In the genomic region with DNA sequence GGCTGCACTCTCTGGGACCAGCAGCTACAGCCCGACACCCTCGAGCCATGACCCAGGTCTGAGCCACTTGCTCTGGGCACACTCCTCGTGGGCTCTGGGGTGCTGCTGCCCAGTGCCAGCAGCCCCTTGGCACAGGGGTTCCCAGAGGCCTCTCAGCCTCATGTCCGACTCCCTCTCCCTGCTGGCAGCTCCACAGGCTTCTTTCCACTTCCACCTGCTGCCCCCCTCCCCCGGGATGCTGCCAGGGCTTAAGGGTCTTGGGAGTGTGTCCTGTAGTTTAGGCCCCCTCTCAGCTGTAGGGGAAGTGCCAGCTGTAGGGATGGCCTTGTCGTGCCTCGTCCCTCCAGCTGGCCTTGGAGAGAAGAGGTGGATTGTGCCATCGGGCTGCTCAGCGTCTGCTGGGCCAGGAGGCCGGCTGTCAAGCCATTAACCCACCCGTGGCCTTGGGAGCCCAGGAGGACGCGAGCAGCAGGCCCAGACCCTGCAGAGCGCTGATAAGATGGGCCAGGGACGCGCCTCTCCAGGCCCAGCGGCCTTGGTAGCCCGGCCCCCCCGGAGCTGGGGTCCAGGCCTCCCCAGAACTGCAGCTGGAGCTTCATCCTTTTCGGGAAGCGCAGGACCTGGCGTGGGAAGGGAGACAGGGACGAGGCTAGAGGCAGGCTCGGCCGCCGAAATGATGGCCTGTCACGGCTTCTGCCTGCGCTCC, we compare ENCODE assay signal across 1 cellular context.
TF ChIP-seq lines count a peak whose summit lies in the region.

No MANE protein-coding gene starts in this region.

TF ChIP-seq in HCT116, 20 proteins besides CTCF, POLR2A, EP300 and RAD21 (continued from another document):
- TF ChIP-seq, protein P1, sequence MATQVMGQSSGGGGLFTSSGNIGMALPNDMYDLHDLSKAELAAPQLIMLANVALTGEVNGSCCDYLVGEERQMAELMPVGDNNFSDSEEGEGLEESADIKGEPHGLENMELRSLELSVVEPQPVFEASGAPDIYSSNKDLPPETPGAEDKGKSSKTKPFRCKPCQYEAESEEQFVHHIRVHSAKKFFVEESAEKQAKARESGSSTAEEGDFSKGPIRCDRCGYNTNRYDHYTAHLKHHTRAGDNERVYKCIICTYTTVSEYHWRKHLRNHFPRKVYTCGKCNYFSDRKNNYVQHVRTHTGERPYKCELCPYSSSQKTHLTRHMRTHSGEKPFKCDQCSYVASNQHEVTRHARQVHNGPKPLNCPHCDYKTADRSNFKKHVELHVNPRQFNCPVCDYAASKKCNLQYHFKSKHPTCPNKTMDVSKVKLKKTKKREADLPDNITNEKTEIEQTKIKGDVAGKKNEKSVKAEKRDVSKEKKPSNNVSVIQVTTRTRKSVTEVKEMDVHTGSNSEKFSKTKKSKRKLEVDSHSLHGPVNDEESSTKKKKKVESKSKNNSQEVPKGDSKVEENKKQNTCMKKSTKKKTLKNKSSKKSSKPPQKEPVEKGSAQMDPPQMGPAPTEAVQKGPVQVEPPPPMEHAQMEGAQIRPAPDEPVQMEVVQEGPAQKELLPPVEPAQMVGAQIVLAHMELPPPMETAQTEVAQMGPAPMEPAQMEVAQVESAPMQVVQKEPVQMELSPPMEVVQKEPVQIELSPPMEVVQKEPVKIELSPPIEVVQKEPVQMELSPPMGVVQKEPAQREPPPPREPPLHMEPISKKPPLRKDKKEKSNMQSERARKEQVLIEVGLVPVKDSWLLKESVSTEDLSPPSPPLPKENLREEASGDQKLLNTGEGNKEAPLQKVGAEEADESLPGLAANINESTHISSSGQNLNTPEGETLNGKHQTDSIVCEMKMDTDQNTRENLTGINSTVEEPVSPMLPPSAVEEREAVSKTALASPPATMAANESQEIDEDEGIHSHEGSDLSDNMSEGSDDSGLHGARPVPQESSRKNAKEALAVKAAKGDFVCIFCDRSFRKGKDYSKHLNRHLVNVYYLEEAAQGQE (IDR thresholded peaks at IDR 0.05; ENCODE audit: low read depth) = no peak
- TF ChIP-seq, protein P2, sequence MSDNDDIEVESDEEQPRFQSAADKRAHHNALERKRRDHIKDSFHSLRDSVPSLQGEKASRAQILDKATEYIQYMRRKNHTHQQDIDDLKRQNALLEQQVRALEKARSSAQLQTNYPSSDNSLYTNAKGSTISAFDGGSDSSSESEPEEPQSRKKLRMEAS (IDR thresholded peaks at IDR 0.05) = no peak
- TF ChIP-seq SRF (IDR thresholded peaks at IDR 0.05; ENCODE audit: low read depth) (no peak), SP1 (IDR thresholded peaks at IDR 0.05; ENCODE audit: low read depth) (no peak), ZFX (IDR thresholded peaks at IDR 0.05) (no peak), CEBPB (IDR thresholded peaks at IDR 0.05; ENCODE audit: low read depth) (no peak), YY1 (IDR thresholded peaks at IDR 0.05; ENCODE audit: extremely low read depth, insufficient replicate concordance, low read depth, low read length) (no peak)
